ENCODE assay signal across 14 cellular contexts in the genomic region with DNA sequence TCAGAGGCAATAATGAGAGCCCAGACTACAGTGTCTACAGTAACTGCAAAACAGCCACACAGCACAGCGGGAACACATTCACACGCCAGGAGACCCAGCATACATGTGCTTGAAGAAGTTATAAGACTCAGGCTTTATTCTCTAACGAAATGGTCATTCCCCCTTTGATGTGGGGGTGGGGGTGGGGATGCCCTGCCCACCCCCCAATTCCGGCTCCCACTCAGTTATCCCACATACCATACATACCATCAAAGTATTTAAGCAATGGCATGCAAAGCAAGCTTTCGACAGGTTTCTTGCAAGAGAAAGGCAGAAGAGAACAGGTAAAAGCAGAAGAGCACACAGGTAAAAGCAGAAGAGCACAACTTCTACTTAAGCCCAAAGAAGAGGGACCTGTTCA. TPM values are rescaled to one million over a fixed set of nuclear protein-coding genes. Genes with fewer than 3 reads are reported as not detected.
DNase-seq lines count a peak whose midpoint lies in the region; ATAC-seq, FAIRE-seq and TF ChIP-seq lines count a peak whose summit lies in the region.
"Had no signal": no experiment of that assay in that cellular context is flagged by ENCODE, and none has a peak within 500 bp of the region (broad histone marks: within the 10 kb centered on the region; RNA-seq: fewer than 3 reads in every experiment).

No MANE protein-coding gene starts in this region.

- intact Hi-C loops in CD4-positive, alpha-beta T cell (cut with DNase I, micrococcal nuclease), result no loop called here
- intact Hi-C loops in natural killer cell (cut with micrococcal nuclease), result loop anchor here (10.0 kb wide), 3 partner anchors 79 to 281 kb away; a partner anchor contains a TSS

- CTCF ChIA-PET in CD4-positive, alpha-beta T cell (lab: Charles Lee), result interaction anchor here (1.6 kb wide), 1 partner anchor 80 kb away, joined by 6 read pairs; no protein-coding TSS in a partner anchor

- H3K27ac Mint-ChIP-seq in CD4-positive, alpha-beta T cell, result peak overlapping the region; percentile 97
- H3K27ac Mint-ChIP-seq in central memory CD8-positive, alpha-beta T cell (ENCODE audit: low read depth), result peak overlapping the region; percentile 75
- H3K27ac Mint-ChIP-seq in natural killer cell, result peak overlapping the region; percentile 76 to 88

- DNase-seq in CD4-positive, alpha-beta T cell, result no peak
- no peak for DNase-seq in central memory CD8-positive, alpha-beta T cell (ENCODE audit: low spot score in 2 of 2)
- DNase-seq in natural killer cell (no peak), AG08395 (ENCODE audit: low spot score) (no peak), HTR-8/SVneo (ENCODE audit: insufficient read length, low spot score) (no peak)
- DNase-seq: anterior cingulate cortex, RPMI8226, WERI-Rb-1 had no signal

- no peaks in the 10 kb centered on the region for H3K27me3 Mint-ChIP-seq in CD4-positive, alpha-beta T cell
- H3K27me3 Mint-ChIP-seq in central memory CD8-positive, alpha-beta T cell, result no peaks in the 10 kb centered on the region
- no peaks in the 10 kb centered on the region for H3K27me3 Mint-ChIP-seq in natural killer cell (ENCODE audit: low read depth in 2 of 2)

- H3K36me3 Mint-ChIP-seq in CD4-positive, alpha-beta T cell (ENCODE audit: low read depth), result peaks cover 42% of the 10 kb centered on the region
- H3K36me3 Mint-ChIP-seq in central memory CD8-positive, alpha-beta T cell (ENCODE audit: insufficient read depth), result peaks cover 29% of the 10 kb centered on the region
- H3K36me3 Mint-ChIP-seq in natural killer cell, result no peaks in the 10 kb centered on the region

- no peak for ATAC-seq in CD4-positive, alpha-beta T cell (ENCODE audit: poor library complexity)
- no peak for ATAC-seq in central memory CD8-positive, alpha-beta T cell (replicated peaks; ENCODE audit: extremely low read depth, poor library complexity, severe bottlenecking)
- ATAC-seq in natural killer cell (no peak), GM21423 (IDR thresholded peaks at IDR 0.05; ENCODE audit: unreplicated experiment) (no peak), HG02973 (IDR thresholded peaks at IDR 0.05; ENCODE audit: unreplicated experiment) (no peak)
- ATAC-seq: esophagus mucosa had no signal

- H3K27ac ChIP-seq in CD4-positive, alpha-beta T cell (ENCODE audit: low read depth, low read length), result no peak overlapping the region
- H3K27ac ChIP-seq in HUES6 (ENCODE audit: low read depth, low read length), result no peak overlapping the region
- H3K27ac ChIP-seq: WERI-Rb-1 had no signal

- H3K9ac ChIP-seq in HUES6 (ENCODE audit: low read length), result peak overlapping the region; percentile 16

- peaks cover 68% of the 10 kb centered on the region for H3K4me1 Mint-ChIP-seq in CD4-positive, alpha-beta T cell (ENCODE audit: low read depth)
- peaks cover 44% of the 10 kb centered on the region for H3K4me1 Mint-ChIP-seq in central memory CD8-positive, alpha-beta T cell
- H3K4me1 Mint-ChIP-seq in natural killer cell, result peaks cover 55 to 72% of the 10 kb centered on the region in 2 donors

- peaks cover 4% of the 10 kb centered on the region; the same call in 1 of the 2 replicates for H3K36me3 ChIP-seq in HUES6 (ENCODE audit: control insufficient read depth, insufficient read depth, low read length)

- no peaks in the 10 kb centered on the region for H3K9me3 Mint-ChIP-seq in CD4-positive, alpha-beta T cell
- H3K9me3 Mint-ChIP-seq in central memory CD8-positive, alpha-beta T cell, result no peaks in the 10 kb centered on the region
- H3K9me3 Mint-ChIP-seq in natural killer cell, result no peaks in the 10 kb centered on the region

- TF ChIP-seq CTCF in CD4-positive, alpha-beta T cell (IDR thresholded peaks at IDR 0.05), result no peak
- TF ChIP-seq CTCF in natural killer cell (IDR thresholded peaks at IDR 0.05), result no peak

- H3K4me3 ChIP-seq in HUES6 (ENCODE audit: low read depth, low read length), result peak overlapping the region; percentile 42

- POLR2A ChIA-PET in CD4-positive, alpha-beta T cell (lab: Charles Lee), result interaction anchor here (2.2 kb wide), 1 partner anchor 42 kb away, joined by 10 read pairs; no protein-coding TSS in a partner anchor

- H3K27me3 ChIP-seq in CD4-positive, alpha-beta T cell (ENCODE audit: control insufficient read depth, insufficient read depth, low read length), result no peaks in the 10 kb centered on the region
- no peaks in the 10 kb centered on the region for H3K27me3 ChIP-seq in HUES6 (ENCODE audit: control insufficient read depth, insufficient read depth, low read length)

- H3K4me3 Mint-ChIP-seq in CD4-positive, alpha-beta T cell, result peak overlapping the region; percentile 97
- H3K4me3 Mint-ChIP-seq in central memory CD8-positive, alpha-beta T cell, result peak overlapping the region; percentile 95
- peak overlapping the region; percentile 60 for H3K4me3 Mint-ChIP-seq in natural killer cell

- H3K9me3 ChIP-seq in CD4-positive, alpha-beta T cell (ENCODE audit: control insufficient read depth, low read length), result no peaks in the 10 kb centered on the region
- H3K9me3 ChIP-seq in HUES6 (ENCODE audit: control insufficient read depth, insufficient read depth, low read depth, low read length), result peaks cover 14% of the 10 kb centered on the region; the same call in 1 of the 2 replicates

- no peak for FAIRE-seq in HTR-8/SVneo (lab: Jason Lieb, UNC)

- H3K4me1 ChIP-seq in HUES6 (ENCODE audit: control insufficient read depth, insufficient read depth, low read length), result peaks cover 59% of the 10 kb centered on the region

RNA-seq across cellular contexts. Expression of a gene that starts 3.6 kb away (rescaled TPM):
- 100 to 1,000 TPM; 120 to 133 TPM for total RNA-seq in CD4-positive, alpha-beta T cell
- total RNA-seq in natural killer cell, result 100 to 1,000 TPM; 177 to 198 (median 182) TPM

RNA-seq across cellular contexts. Expression of a gene that starts 50.1 kb away (rescaled TPM):
- total RNA-seq in CD4-positive, alpha-beta T cell, result not detected
- total RNA-seq in natural killer cell, result not detected
- total RNA-seq: esophagus mucosa, kidney epithelial cell, pulmonary artery endothelial cell had no signal
